ENCODE assay signal across 9 cellular contexts in genomic region chr15:74776851-74777768, GRCh38. TPM values are rescaled to one million over a fixed set of nuclear protein-coding genes. Genes with fewer than 3 reads are reported as not detected.
DNase-seq lines count a peak whose midpoint lies in the region; TF ChIP-seq lines count a peak whose summit lies in the region.
"Had no signal": no experiment of that assay in that cellular context is flagged by ENCODE, and none has a peak within 500 bp of the region (broad histone marks: within the 10 kb centered on the region; RNA-seq: fewer than 3 reads in every experiment).

No MANE protein-coding gene starts in this region.

- no peaks in the 10 kb centered on the region for H3K9me2 ChIP-seq in hepatocyte (replicated peaks; ENCODE audit: insufficient read depth)

- no peak for TF ChIP-seq CTCF in hepatocyte (IDR thresholded peaks at IDR 0.05; ENCODE audit: poor library complexity)

- no peaks in the 10 kb centered on the region for H3K9me3 ChIP-seq in hepatocyte (ENCODE audit: low read depth)

- H3K36me3 ChIP-seq in hepatocyte (replicated peaks; ENCODE audit: insufficient read depth, low read depth) = no peaks in the 10 kb centered on the region

- peaks cover 28% of the 10 kb centered on the region for H3K4me1 ChIP-seq in hepatocyte (ENCODE audit: insufficient read depth)

- no peak for TF ChIP-seq RAD21 in Ishikawa (IDR thresholded peaks at IDR 0.05; ENCODE audit: low read depth)

- intact Hi-C loops in activated CD4-positive, alpha-beta T cell treated with anti-CD3 and anti-CD28 coated beads, Interleukin-2, amount 10 ng/mL, durations not matched to agents 24 days and 14 days (cut with micrococcal nuclease) = loop anchor here (1.0 kb wide), 1 partner anchor 11 kb away; no protein-coding TSS in a partner anchor

- H3K9me3 Mint-ChIP-seq in activated CD4-positive, alpha-beta T cell treated with anti-CD3 and anti-CD28 coated beads, Interleukin-2, amount 10 ng/mL, durations not matched to agents 24 days and 14 days = no peaks in the 10 kb centered on the region

- peak overlapping the region; percentile 96 for H3K27ac Mint-ChIP-seq in activated CD4-positive, alpha-beta T cell treated with anti-CD3 and anti-CD28 coated beads, Interleukin-2, amount 10 ng/mL, durations not matched to agents 24 days and 14 days

- peak; percentile 88 for DNase-seq in activated CD4-positive, alpha-beta T cell treated with anti-CD3 and anti-CD28 coated beads, Interleukin-2, amount 10 ng/mL, durations not matched to agents 24 days and 14 days
- peak; percentile 81 for DNase-seq in germinal center (ENCODE audit: low spot score)
- DNase-seq in stimulated activated naive CD4-positive, alpha-beta T cell (lab: John Stamatoyannopoulos, UW) = peak; percentile 43 to 62 (median 60)
- no peak for DNase-seq in NCI-H774 (lab: John Stamatoyannopoulos, UW)
- no peak for DNase-seq in NCI-H2029 (lab: John Stamatoyannopoulos, UW)
- DNase-seq in hepatocyte (ENCODE audit: low spot score) = no peak

- no peaks in the 10 kb centered on the region for H4K20me1 ChIP-seq in hepatocyte (ENCODE audit: insufficient read depth, poor library complexity, severe bottlenecking)

- TF ChIP-seq POLR2A in GM19099 (IDR thresholded peaks at IDR 0.05; ENCODE audit: extremely low read depth, insufficient read length, low read depth) = peak; percentile 56

- H2AFZ ChIP-seq in hepatocyte = no peak overlapping the region

- H3K27me3 Mint-ChIP-seq in activated CD4-positive, alpha-beta T cell treated with anti-CD3 and anti-CD28 coated beads, Interleukin-2, amount 10 ng/mL, durations not matched to agents 24 days and 14 days = no peaks in the 10 kb centered on the region

- TF ChIP-seq EP300 in Ishikawa (IDR thresholded peaks at IDR 0.05; ENCODE audit: borderline replicate concordance) = no peak

- H3K79me2 ChIP-seq in hepatocyte = peaks cover 4% of the 10 kb centered on the region

- H3K4me3 ChIP-seq in hepatocyte = no peak overlapping the region
- H3K4me3 ChIP-seq: lung had no signal

- H3K4me3 Mint-ChIP-seq in activated CD4-positive, alpha-beta T cell treated with anti-CD3 and anti-CD28 coated beads, Interleukin-2, amount 10 ng/mL, durations not matched to agents 24 days and 14 days = peak overlapping the region; percentile 82

- H3K27ac ChIP-seq in hepatocyte = no peak overlapping the region

- no peaks in the 10 kb centered on the region for H3K27me3 ChIP-seq in hepatocyte

- peaks cover 75% of the 10 kb centered on the region for H3K4me1 Mint-ChIP-seq in activated CD4-positive, alpha-beta T cell treated with anti-CD3 and anti-CD28 coated beads, Interleukin-2, amount 10 ng/mL, durations not matched to agents 24 days and 14 days

- H3K36me3 Mint-ChIP-seq in activated CD4-positive, alpha-beta T cell treated with anti-CD3 and anti-CD28 coated beads, Interleukin-2, amount 10 ng/mL, durations not matched to agents 24 days and 14 days (ENCODE audit: low read depth) = peaks cover 4% of the 10 kb centered on the region

- 42% methylated on average over 13 of the region's 13 CpGs for WGBS in hepatocyte (ENCODE audit: low lambda C conversion rate, missing lambda C conversion rate)

- no peak overlapping the region for H3K4me2 ChIP-seq in hepatocyte

TF ChIP-seq in Ishikawa, 13 proteins besides CTCF, POLR2A, EP300 and RAD21:
- TF ChIP-seq NFIC (IDR thresholded peaks at IDR 0.05) (peak; percentile 64; the same call in 1 of the 2 replicates), ZBTB7A (IDR thresholded peaks at IDR 0.05; ENCODE audit: low read depth) (no peak), TEAD4 (IDR thresholded peaks at IDR 0.05) (no peak)

RNA-seq across cellular contexts. Expression of gene CSK, which starts 4.8 kb away (rescaled TPM):
- 332 and 340 TPM in 2 replicates for total RNA-seq in activated CD4-positive, alpha-beta T cell treated with anti-CD3 and anti-CD28 coated beads, Interleukin-2, amount 10 ng/mL, durations not matched to agents 24 days and 14 days
- 15.8 and 16.9 TPM in 2 replicates for total RNA-seq in hepatocyte
- 19.1 and 21.8 TPM in 2 replicates for polyA plus RNA-seq in hepatocyte

RNA-seq across cellular contexts. Expression of gene CYP1A2, which starts 28.5 kb away (rescaled TPM):
- total RNA-seq in activated CD4-positive, alpha-beta T cell treated with anti-CD3 and anti-CD28 coated beads, Interleukin-2, amount 10 ng/mL, durations not matched to agents 24 days and 14 days = not detected in 2 replicates
- 0.40 TPM in 1 of 2 replicates, not detected in the other for total RNA-seq in hepatocyte
- polyA plus RNA-seq in hepatocyte = 0.17 TPM in 1 of 2 replicates, not detected in the other

RNA-seq across cellular contexts. Expression of gene LMAN1L, which starts 35.5 kb away (rescaled TPM):
- 0.33 and 0.36 TPM in 2 replicates for total RNA-seq in activated CD4-positive, alpha-beta T cell treated with anti-CD3 and anti-CD28 coated beads, Interleukin-2, amount 10 ng/mL, durations not matched to agents 24 days and 14 days
- not detected in 2 replicates for total RNA-seq in hepatocyte
- not detected in 2 replicates for polyA plus RNA-seq in hepatocyte

RNA-seq across cellular contexts. Expression of gene CPLX3, which starts 49.3 kb away (rescaled TPM):
- total RNA-seq in activated CD4-positive, alpha-beta T cell treated with anti-CD3 and anti-CD28 coated beads, Interleukin-2, amount 10 ng/mL, durations not matched to agents 24 days and 14 days = 0.09 TPM in 2 replicates
- not detected in 2 replicates for total RNA-seq in hepatocyte
- polyA plus RNA-seq in hepatocyte = 0.10 TPM in 1 of 2 replicates, not detected in the other
- total RNA-seq: lung had no signal

RNA-seq across cellular contexts. Expression of gene CYP1A1, which starts 51.8 kb away (rescaled TPM):
- 0.31 and 0.42 TPM in 2 replicates for total RNA-seq in activated CD4-positive, alpha-beta T cell treated with anti-CD3 and anti-CD28 coated beads, Interleukin-2, amount 10 ng/mL, durations not matched to agents 24 days and 14 days
- 17.0 and 23.5 TPM in 2 replicates for total RNA-seq in hepatocyte
- 19.1 and 22.6 TPM in 2 replicates for polyA plus RNA-seq in hepatocyte

Comparison
In these comparisons a context has a peak if more than half of its experiments do, and no peak if none do; other contexts are left out.
1. DNase-seq: peak in activated CD4-positive, alpha-beta T cell treated with anti-CD3 and anti-CD28 coated beads, Interleukin-2, amount 10 ng/mL, durations not matched to agents 24 days and 14 days (single experiment), germinal center (single experiment) and stimulated activated naive CD4-positive, alpha-beta T cell (6 of 6); none in NCI-H774 (single experiment), NCI-H2029 (single experiment) and hepatocyte (single experiment).
2. RNA of gene CSK, which starts 4.8 kb away (total RNA-seq): 332 to 340 TPM in activated CD4-positive, alpha-beta T cell treated with anti-CD3 and anti-CD28 coated beads, Interleukin-2, amount 10 ng/mL, durations not matched to agents 24 days and 14 days; 15.8 to 16.9 TPM in hepatocyte; every median in the first group is over 10 times any median in the second.